8 cellular contexts compared by ENCODE assay signal in the genomic region with DNA sequence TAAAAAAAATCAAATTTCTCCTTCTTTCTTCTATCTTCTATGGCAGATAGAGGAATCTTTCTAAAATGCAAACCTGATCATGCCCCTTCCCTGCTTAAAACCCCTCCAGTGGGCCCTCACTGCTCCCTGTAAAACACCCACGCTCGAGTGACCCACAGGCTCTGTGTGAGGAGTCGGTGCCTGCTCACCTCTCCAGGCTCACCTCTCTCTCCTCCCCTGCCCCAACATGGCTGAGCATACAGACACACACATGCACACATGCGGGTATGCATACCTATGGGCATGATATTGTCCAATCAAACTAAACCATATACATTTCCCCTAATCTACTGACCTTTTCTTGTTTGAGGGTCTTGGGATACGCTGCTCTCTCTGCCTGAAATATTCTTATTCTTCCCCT. TPM values are rescaled to one million over a fixed set of nuclear protein-coding genes. Genes with fewer than 3 reads are reported as not detected.
"Had no signal": no experiment of that assay in that cellular context is flagged by ENCODE, and none has a peak within 500 bp of the region (broad histone marks: within the 10 kb centered on the region; RNA-seq: fewer than 3 reads in every experiment).

No MANE protein-coding gene starts in this region.

- FAIRE-seq: HepG2 had no signal

- H3K4me1 Mint-ChIP-seq: GM23338, IgD-negative memory B cell had no signal

- H3K9me3 Mint-ChIP-seq: GM23338, HFFc6 had no signal

- H3K4me1 ChIP-seq: HAP-1 had no signal

- ATAC-seq: GM23338, HCT116, HepG2 had no signal

- H3K4me3 Mint-ChIP-seq: GM23338, HFFc6, IgD-negative memory B cell had no signal

- H3K36me3 ChIP-seq: HAP-1 had no signal

- H3K4me3 ChIP-seq: GM23338, HAP-1 had no signal

- H3K36me3 Mint-ChIP-seq: IgD-negative memory B cell had no signal

- H2AFZ ChIP-seq: GM23338 had no signal

- H3K9me3 ChIP-seq: HAP-1 had no signal

- H3K27ac ChIP-seq: HL-60 had no signal

- DNase-seq: H7, HFFc6 had no signal

- H3K4me2 ChIP-seq: GM23338 had no signal

- H3K27ac Mint-ChIP-seq: GM23338, HFFc6, IgD-negative memory B cell had no signal

RNA-seq across cellular contexts. Expression of gene COL15A1, which starts 40.8 kb away (rescaled TPM):
- total RNA-seq: H7, HepG2 had no signal
- polyA plus RNA-seq: HepG2 had no signal
